Comparison of ENCODE assay signal across 9 cellular contexts in the genomic region with DNA sequence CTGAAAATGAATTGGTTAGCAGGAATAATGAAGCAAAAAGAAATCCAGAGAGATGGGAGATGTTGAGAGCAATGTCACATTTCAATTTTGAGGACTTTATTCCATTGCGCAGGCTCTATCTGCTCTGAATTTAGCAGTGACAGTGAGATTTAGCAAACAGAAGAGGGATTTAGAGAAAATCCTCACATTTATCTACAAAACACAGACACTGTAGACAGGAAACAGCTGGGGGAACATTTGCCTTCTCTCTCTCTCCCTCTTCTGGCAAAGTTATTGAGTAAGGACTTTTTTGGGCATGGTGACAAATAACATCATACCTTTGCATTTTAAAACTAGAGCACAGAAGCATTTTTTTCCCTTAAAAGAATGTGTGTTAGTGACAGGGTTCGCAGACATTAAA. TPM values are rescaled to one million over a fixed set of nuclear protein-coding genes. Genes with fewer than 3 reads are reported as not detected.
DNase-seq lines count a peak whose midpoint lies in the region; ATAC-seq, FAIRE-seq and TF ChIP-seq lines count a peak whose summit lies in the region.
"Had no signal": no experiment of that assay in that cellular context is flagged by ENCODE, and none has a peak within 500 bp of the region (broad histone marks: within the 10 kb centered on the region; RNA-seq: fewer than 3 reads in every experiment).

A gene (minus strand): TSS at position 163 of the 400 bp plus-strand sequence. CDS start 182 bp downstream, outside the sequence.

- no peaks in the 10 kb centered on the region for H3K27me3 Mint-ChIP-seq in astrocyte (ENCODE audit: low read depth, unreplicated experiment)

- peak within 1 kb of the TSS; percentile 55 for H3K27ac Mint-ChIP-seq in astrocyte (ENCODE audit: unreplicated experiment)

- H3K9ac ChIP-seq in astrocyte (ENCODE audit: low read length), result no peak within 1 kb of the TSS

- H3K4me3 ChIP-seq in astrocyte (ENCODE audit: insufficient read depth, low read depth, low read length), result no peak within 1 kb of the TSS
- peak within 1 kb of the TSS; percentile 49 for H3K4me3 ChIP-seq in thoracic aorta

- no peak within 1 kb of the TSS for H2AFZ ChIP-seq in astrocyte (ENCODE audit: low read depth, low read length)

- peaks cover 10% of the 10 kb centered on the region for H3K4me1 Mint-ChIP-seq in astrocyte (ENCODE audit: low read depth, unreplicated experiment)

- H3K4me3 Mint-ChIP-seq in astrocyte (ENCODE audit: unreplicated experiment), result no peak within 1 kb of the TSS

- H3K36me3 Mint-ChIP-seq in astrocyte (ENCODE audit: low read depth, unreplicated experiment), result no peaks in the 10 kb centered on the region

- H3K79me2 ChIP-seq in astrocyte (ENCODE audit: insufficient read depth, low read length), result no peaks in the 10 kb centered on the region

- TF ChIP-seq CTCF in astrocyte (IDR thresholded peaks at IDR 0.05; ENCODE audit: insufficient read depth, low read depth, low read length) (no peak), thoracic aorta (IDR thresholded peaks at IDR 0.05) (no peak)

- H4K20me1 ChIP-seq in astrocyte (ENCODE audit: insufficient read depth, low read length), result no peaks in the 10 kb centered on the region

- H3K9me3 ChIP-seq in astrocyte (ENCODE audit: insufficient read depth, low read depth, low read length), result no peaks in the 10 kb centered on the region
- H3K9me3 ChIP-seq in thoracic aorta, result no peaks in the 10 kb centered on the region

- H3K27ac ChIP-seq in astrocyte (ENCODE audit: low read depth, low read length), result no peak within 1 kb of the TSS
- no peak within 1 kb of the TSS for H3K27ac ChIP-seq in thoracic aorta

- no peaks in the 10 kb centered on the region for H3K9me3 Mint-ChIP-seq in astrocyte (ENCODE audit: unreplicated experiment)

- no peak for ATAC-seq in thoracic aorta (ENCODE audit: insufficient number of reproducible peaks, low FRiP score, low read depth)
- no peak for ATAC-seq in GM19351 (IDR thresholded peaks at IDR 0.05; ENCODE audit: unreplicated experiment)

- H3K27me3 ChIP-seq in astrocyte (ENCODE audit: insufficient read depth, low read length), result no peaks in the 10 kb centered on the region
- H3K27me3 ChIP-seq in thoracic aorta (replicated peaks; ENCODE audit: insufficient read depth), result no peaks in the 10 kb centered on the region

- DNase-seq in DMS 273 (lab: John Stamatoyannopoulos, UW; ENCODE audit: unreplicated experiment) (peak; percentile 51), DMS 273 treated with DMSO at 0.1 percent for 48 hours (lab: John Stamatoyannopoulos, UW) (no peak), astrocyte (ENCODE audit: low read depth) (peak; percentile 58), left kidney (ENCODE audit: low read depth, low spot score) (peak; percentile 46), thoracic aorta (ENCODE audit: low spot score) (no peak), NCI-H1436 (lab: John Stamatoyannopoulos, UW) (no peak)
- DNase-seq in activated CD8-positive, alpha-beta memory T cell treated with anti-CD3 and anti-CD28 coated beads, Interleukin-2, amount 50 U/mL, for 48 hours, result no peak
- DNase-seq: 8988T had no signal

- H3K36me3 ChIP-seq in astrocyte (ENCODE audit: insufficient read depth, low read length) (no peaks in the 10 kb centered on the region), thoracic aorta (no peaks in the 10 kb centered on the region)

- H3K4me2 ChIP-seq in astrocyte (ENCODE audit: low read length), result no peak within 1 kb of the TSS

- H3K4me1 ChIP-seq in astrocyte (ENCODE audit: insufficient read depth, low read length) (peaks cover 4% of the 10 kb centered on the region), thoracic aorta (ENCODE audit: control insufficient read depth in 1 of 2, low read depth in 2 of 2) (peaks cover 11 to 33% of the 10 kb centered on the region in 2 donors)

- FAIRE-seq in astrocyte (lab: Jason Lieb, UNC), result peak; percentile 79

RNA-seq across cellular contexts. Expression of the gene that starts here (rescaled TPM):
- total RNA-seq in astrocyte (1.9 and 2.3 TPM in 2 replicates), thoracic aorta (10 to 100 TPM; 37.9 to 44.0 TPM)

Comparison
In these comparisons a context has a peak if more than half of its experiments do, and no peak if none do; other contexts are left out.
1. RNA of the gene that starts here (total RNA-seq): 37.9 to 44.0 TPM in thoracic aorta; 1.9 to 2.3 TPM in astrocyte; every median in the first group is over 10 times any median in the second.
2. DNase-seq: peak in DMS 273 (single experiment), astrocyte (single experiment) and left kidney (single experiment); none in DMS 273 treated with DMSO at 0.1 percent for 48 hours (single experiment), thoracic aorta (single experiment), activated CD8-positive, alpha-beta memory T cell treated with anti-CD3 and anti-CD28 coated beads, Interleukin-2, amount 50 U/mL, for 48 hours (single experiment) and NCI-H1436 (single experiment).